Comparison of ENCODE assay signal across 18 cellular contexts in the genomic region with DNA sequence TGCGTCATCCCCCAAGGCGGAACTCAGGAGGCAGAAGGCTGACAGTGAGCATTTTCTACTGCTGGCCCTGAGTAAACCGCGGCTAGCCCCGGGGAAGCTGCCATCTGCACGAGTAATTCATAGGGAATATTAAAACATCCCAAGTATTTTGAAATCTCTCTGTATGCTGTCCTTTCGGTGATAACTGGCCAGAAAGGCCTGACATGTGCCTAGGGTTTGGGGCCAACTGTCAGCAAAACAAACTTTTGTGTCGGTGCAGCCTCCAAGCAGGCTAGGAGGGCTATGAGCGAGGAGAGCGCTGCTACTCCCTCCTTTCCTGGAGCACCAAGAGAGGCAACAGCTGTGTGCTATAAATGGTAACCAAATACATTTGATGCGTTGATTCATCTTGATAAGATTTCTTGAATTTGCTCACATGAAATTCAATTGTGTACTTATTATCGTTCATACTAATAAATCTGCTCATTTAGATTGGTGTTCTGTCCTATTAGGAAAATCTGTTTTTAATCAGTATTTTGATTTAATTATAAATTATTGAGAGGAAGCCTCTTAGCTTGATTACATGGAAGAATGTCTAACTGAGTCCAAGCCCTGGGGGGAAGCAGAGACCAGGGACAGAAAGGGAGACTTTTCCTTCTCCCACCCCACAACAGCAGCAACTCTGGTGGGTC.
DNase-seq lines count a peak whose midpoint lies in the region; ATAC-seq and TF ChIP-seq lines count a peak whose summit lies in the region.
"Had no signal": no experiment of that assay in that cellular context is flagged by ENCODE, and none has a peak within 500 bp of the region (broad histone marks: within the 10 kb centered on the region; RNA-seq: fewer than 3 reads in every experiment).

No MANE protein-coding gene starts in this region.

- H3K9me3 Mint-ChIP-seq in osteocyte (ENCODE audit: unreplicated experiment): no peaks in the 10 kb centered on the region

- H3K4me3 ChIP-seq in fibroblast of villous mesenchyme (ENCODE audit: low read depth, low read length): no peak overlapping the region
- H3K4me3 ChIP-seq: PC-9 had no signal

- H3K27me3 Mint-ChIP-seq in osteocyte (ENCODE audit: unreplicated experiment): no peaks in the 10 kb centered on the region

- no peak overlapping the region for H3K4me3 Mint-ChIP-seq in osteocyte (ENCODE audit: unreplicated experiment)

- H3K27ac Mint-ChIP-seq in osteocyte (ENCODE audit: unreplicated experiment): peak overlapping the region; percentile 36

- DNase-seq in Ammon's horn (ENCODE audit: low spot score): peak; percentile 40
- peak; percentile 7 for DNase-seq in NCI-H1694 (lab: John Stamatoyannopoulos, UW)
- DNase-seq in fibroblast of villous mesenchyme (ENCODE audit: low read depth): peak; percentile 36
- DNase-seq in osteocyte (ENCODE audit: extremely low spot score, unreplicated experiment): no peak
- DNase-seq in effector CD4-positive, alpha-beta T cell: no peak
- DNase-seq in COR-L47 (lab: John Stamatoyannopoulos, UW): no peak
- DNase-seq: activated CD4-positive, alpha-beta T cell treated with anti-CD3 and anti-CD28 coated beads for 48 hours; activated CD8-positive, alpha-beta memory T cell treated with anti-CD3 and anti-CD28 coated beads, Interleukin-2, amount 50 U/mL, for 48 hours; GDM1; MV-4-11; NCI-H2081; NCI-H526 treated with DMSO at 0.1 percent for 48 hours; occipital lobe; PC-9; stimulated activated CD4-positive, alpha-beta T cell treated with anti-CD3 and anti-CD28 coated beads, Interleukin-2, amount 100 ng/mL, for 48 hours had no signal

- TF ChIP-seq CTCF in fibroblast of villous mesenchyme (IDR thresholded peaks at IDR 0.05; ENCODE audit: insufficient read depth, low read depth, low read length): no peak
- no peak for TF ChIP-seq CTCF in osteocyte (IDR thresholded peaks at IDR 0.05)

- ATAC-seq in GM21360 (IDR thresholded peaks at IDR 0.05; ENCODE audit: unreplicated experiment) (no peak), GM18868 (IDR thresholded peaks at IDR 0.05; ENCODE audit: unreplicated experiment) (no peak)
- ATAC-seq: sciatic nerve had no signal

- peaks cover 14% of the 10 kb centered on the region for H3K4me1 Mint-ChIP-seq in osteocyte (ENCODE audit: unreplicated experiment)

- peaks cover 30% of the 10 kb centered on the region for H3K36me3 Mint-ChIP-seq in osteocyte (ENCODE audit: unreplicated experiment)

Comparison
In these comparisons a context has a peak if more than half of its experiments do, and no peak if none do; other contexts are left out.
1. DNase-seq: peak in Ammon's horn (single experiment), NCI-H1694 (single experiment) and fibroblast of villous mesenchyme (single experiment); none in osteocyte (single experiment), effector CD4-positive, alpha-beta T cell (single experiment) and COR-L47 (single experiment).